8 cellular contexts compared by ENCODE assay signal in the genomic region with DNA sequence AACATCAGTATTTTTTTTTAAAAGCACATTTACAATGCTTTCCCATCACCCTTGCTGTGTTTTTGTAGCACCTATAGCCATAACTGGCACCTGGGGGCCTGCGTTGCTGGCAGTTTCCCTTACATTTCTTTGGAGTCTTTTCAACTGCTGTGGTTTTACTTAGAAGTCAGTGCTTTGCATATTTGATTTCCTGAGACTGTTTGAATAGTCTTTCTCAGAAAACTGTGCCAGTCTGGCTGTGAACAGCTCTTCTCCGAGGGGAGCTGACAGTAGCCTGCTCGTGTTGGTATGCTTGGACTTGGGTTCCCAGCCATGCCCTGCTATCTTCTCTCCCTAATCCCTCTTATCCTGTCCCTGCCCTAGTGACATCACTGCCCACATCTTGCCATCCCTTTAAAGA.
DNase-seq lines count a peak whose midpoint lies in the region; ATAC-seq and TF ChIP-seq lines count a peak whose summit lies in the region.

No MANE protein-coding gene starts in this region.

- H3K36me3 ChIP-seq in spleen (no peaks in the 10 kb centered on the region), BE2C (no peaks in the 10 kb centered on the region)

- H3K4me3 ChIP-seq in spleen: no peak overlapping the region
- H3K4me3 ChIP-seq in BE2C (ENCODE audit: low read depth, low read length): no peak overlapping the region

- DNase-seq in activated T-cell treated with anti-CD3 and anti-CD28 coated beads for 4 hours (peak; percentile 16), spleen (no peak), SW480 (ENCODE audit: low spot score) (no peak), GM13976 (ENCODE audit: low spot score) (no peak), GM20000 (ENCODE audit: low spot score) (no peak), BE2C (no peak)

- in situ Hi-C loops in GM13976 (cut with MboI; ENCODE audit: low sequenced_read_pairs, unreplicated experiment): no loop called here

- 21 to 29% (median 24%) methylated on average over 3 of the region's 3 CpGs for WGBS in spleen, 5 donors

- H3K27me3 ChIP-seq in spleen (replicated peaks in 1 of 7): peaks cover 0 to 4% (median 0%) of the 10 kb centered on the region in 7 donors
- H3K27me3 ChIP-seq in BE2C: no peaks in the 10 kb centered on the region

- TF ChIP-seq CTCF in spleen (IDR thresholded peaks at IDR 0.05 in 8 of 11, conservative IDR thresholded peaks at IDR 0.05 in 3 of 11) (no peak), GM13976 (IDR thresholded peaks at IDR 0.05; ENCODE audit: borderline replicate concordance, control extremely low read depth, extremely low read depth, insufficient read depth, missing control alignments) (no peak), GM20000 (IDR thresholded peaks at IDR 0.05; ENCODE audit: extremely low read depth, missing control alignments) (no peak), BE2C (IDR thresholded peaks at IDR 0.05; ENCODE audit: low read depth, low read length) (no peak)

- H3K9me3 ChIP-seq in spleen (no peaks in the 10 kb centered on the region), BE2C (no peaks in the 10 kb centered on the region)

- H3K4me1 ChIP-seq in spleen (peaks cover 7 to 38% (median 12%) of the 10 kb centered on the region in 6 donors), BE2C (no peaks in the 10 kb centered on the region)

- ATAC-seq in GM19324 (IDR thresholded peaks at IDR 0.05; ENCODE audit: low FRiP score, unreplicated experiment) (peak; percentile 94), HG03460 (IDR thresholded peaks at IDR 0.05; ENCODE audit: unreplicated experiment) (peak; percentile 84)

- intact Hi-C loops in spleen (cut with DNase I; ENCODE audit: low total_unique reads): no loop called here

- TF ChIP-seq POLR2A in spleen (IDR thresholded peaks at IDR 0.05): no peak

- peak overlapping the region in 5 of 8 donors; percentile 8 to 65 (median 43) for H3K27ac ChIP-seq in spleen
